ENCODE assay signal across 8 cellular contexts in the genomic region with DNA sequence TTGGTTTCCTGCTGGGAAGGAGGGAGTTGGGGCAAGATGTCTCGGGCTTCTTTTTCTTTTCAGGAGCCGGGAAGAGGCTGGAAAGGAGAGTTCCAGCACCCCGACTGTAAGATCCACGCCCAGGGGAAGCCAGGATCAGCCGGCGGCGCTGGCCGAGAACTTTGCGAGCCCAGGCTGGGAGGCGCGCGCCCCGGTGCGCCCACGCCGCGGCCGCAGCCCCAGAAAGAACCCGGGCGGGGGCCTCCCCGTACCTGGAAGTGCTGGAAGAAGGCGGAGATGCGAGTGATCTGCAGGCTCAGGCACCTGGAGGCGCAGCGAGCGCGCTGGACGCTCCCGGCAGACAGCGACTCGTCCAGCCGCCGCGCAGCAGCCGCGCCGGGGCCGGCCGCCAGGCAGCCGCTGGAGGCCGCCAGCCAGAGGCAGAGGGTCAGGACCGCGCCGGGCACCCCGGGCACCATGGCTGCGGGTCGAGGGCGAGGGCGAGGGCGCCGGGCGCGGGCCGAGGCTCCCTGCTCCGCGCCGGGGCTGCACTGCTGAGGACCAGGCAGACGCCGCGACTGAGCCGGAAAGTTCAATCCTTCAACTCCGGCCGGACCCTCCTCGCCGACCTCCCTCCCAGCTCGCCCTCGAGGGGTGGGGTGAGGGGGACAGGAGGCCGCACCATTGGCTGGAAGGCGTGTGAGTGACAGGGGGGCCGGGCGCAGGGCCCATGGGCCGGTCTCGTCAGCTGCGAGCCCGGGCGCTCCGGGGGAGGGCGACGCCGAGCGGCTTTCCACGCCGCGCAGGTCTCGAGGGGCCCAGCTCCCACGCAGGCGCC. TPM values are rescaled to one million over a fixed set of nuclear protein-coding genes. Genes with fewer than 3 reads are reported as not detected.
DNase-seq lines count a peak whose midpoint lies in the region; ATAC-seq and TF ChIP-seq lines count a peak whose summit lies in the region.

A gene with protein sequence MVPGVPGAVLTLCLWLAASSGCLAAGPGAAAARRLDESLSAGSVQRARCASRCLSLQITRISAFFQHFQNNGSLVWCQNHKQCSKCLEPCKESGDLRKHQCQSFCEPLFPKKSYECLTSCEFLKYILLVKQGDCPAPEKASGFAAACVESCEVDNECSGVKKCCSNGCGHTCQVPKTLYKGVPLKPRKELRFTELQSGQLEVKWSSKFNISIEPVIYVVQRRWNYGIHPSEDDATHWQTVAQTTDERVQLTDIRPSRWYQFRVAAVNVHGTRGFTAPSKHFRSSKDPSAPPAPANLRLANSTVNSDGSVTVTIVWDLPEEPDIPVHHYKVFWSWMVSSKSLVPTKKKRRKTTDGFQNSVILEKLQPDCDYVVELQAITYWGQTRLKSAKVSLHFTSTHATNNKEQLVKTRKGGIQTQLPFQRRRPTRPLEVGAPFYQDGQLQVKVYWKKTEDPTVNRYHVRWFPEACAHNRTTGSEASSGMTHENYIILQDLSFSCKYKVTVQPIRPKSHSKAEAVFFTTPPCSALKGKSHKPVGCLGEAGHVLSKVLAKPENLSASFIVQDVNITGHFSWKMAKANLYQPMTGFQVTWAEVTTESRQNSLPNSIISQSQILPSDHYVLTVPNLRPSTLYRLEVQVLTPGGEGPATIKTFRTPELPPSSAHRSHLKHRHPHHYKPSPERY (minus strand): TSS at position 559 of the 817 bp plus-strand sequence. CDS start 101 bp downstream, at position 458.

- ATAC-seq in GM18868 (IDR thresholded peaks at IDR 0.05; ENCODE audit: unreplicated experiment) (peak; percentile 82), omental fat pad (ENCODE audit: low FRiP score) (peak; percentile 89), HG03378 (IDR thresholded peaks at IDR 0.05; ENCODE audit: unreplicated experiment) (no peak), GM18858 (IDR thresholded peaks at IDR 0.05; ENCODE audit: unreplicated experiment) (no peak), HG03025 (IDR thresholded peaks at IDR 0.05; ENCODE audit: low FRiP score, unreplicated experiment) (no peak), GM21526 (IDR thresholded peaks at IDR 0.05; ENCODE audit: low FRiP score, unreplicated experiment) (no peak)

- TF ChIP-seq CTCF in foreskin fibroblast (IDR thresholded peaks at IDR 0.05; ENCODE audit: low read depth, low read length), result no peak
- TF ChIP-seq CTCF in omental fat pad (IDR thresholded peaks at IDR 0.05), result no peak

- peak; percentile 64 for DNase-seq in NOMO-1 treated with dmso at 0.1 percent for 144 hours (lab: John Stamatoyannopoulos, UW; ENCODE audit: unreplicated experiment)
- peak in 1 of 2 donors; percentile 75 for DNase-seq in foreskin fibroblast
- DNase-seq in omental fat pad (ENCODE audit: low spot score), result no peak

- H3K4me3 ChIP-seq in foreskin fibroblast (ENCODE audit: low read depth in 1 of 2, low read length in 2 of 2), result peak within 1 kb of the TSS; percentile 41 to 58

RNA-seq across cellular contexts. Expression of the gene that starts here (rescaled TPM):
- 10 to 100 TPM in 1 of 4 donors, 1 to 10 TPM in 3; 3.2 to 15.7 (median 4.0) TPM for total RNA-seq in omental fat pad

Comparison
In these comparisons a context has a peak if more than half of its experiments do, and no peak if none do; other contexts are left out.
1. ATAC-seq: peak in GM18868 (single experiment) and omental fat pad (single experiment); none in HG03378 (single experiment), GM18858 (single experiment), HG03025 (single experiment) and GM21526 (single experiment).